Comparison of ENCODE assay signal across 15 cellular contexts in genomic region chr1:2304282-2304681, GRCh38.
"Had no signal": no experiment of that assay in that cellular context is flagged by ENCODE, and none has a peak within 500 bp of the region (broad histone marks: within the 10 kb centered on the region; RNA-seq: fewer than 3 reads in every experiment).

No MANE protein-coding gene starts in this region.

- DNase-seq: activated CD4-positive, alpha-beta T cell treated with anti-CD3 and anti-CD28 coated beads, Interleukin-2, amount 10 ng/mL, durations not matched to agents 24 days and 14 days; activated CD8-positive, alpha-beta T cell treated with anti-CD3 and anti-CD28 coated beads for 36 hours; activated gamma-delta T cell; aorta; cerebellar nuclear complex; cortex of kidney; effector CD4-positive, alpha-beta T cell; foreskin fibroblast; stimulated activated CD4-positive, alpha-beta T cell treated with anti-CD3 and anti-CD28 coated beads, Interleukin-4, amount 100 ng/mL, for 24 hours; stimulated activated naive CD4-positive, alpha-beta T cell treated with Interleukin-2 at 50 U/mL for 16 hours; T-cell; thyroid gland had no signal

- H3K4me3 ChIP-seq: pancreas, thyroid gland had no signal

- H3K27ac ChIP-seq: pancreas, thyroid gland, VCaP had no signal

- H3K9me3 ChIP-seq: pancreas, thyroid gland had no signal

- H3K27me3 ChIP-seq: pancreas, thyroid gland had no signal

- ATAC-seq: activated CD4-positive, CD25-positive, alpha-beta regulatory T cell treated with anti-CD3 and anti-CD28 coated beads, Interleukin-2, amount 50 U/mL, for 24 hours; activated CD8-positive, alpha-beta T cell treated with anti-CD3 and anti-CD28 coated beads for 36 hours; pancreas; T-cell had no signal

- H3K4me1 ChIP-seq: pancreas had no signal
